In the genomic region with DNA sequence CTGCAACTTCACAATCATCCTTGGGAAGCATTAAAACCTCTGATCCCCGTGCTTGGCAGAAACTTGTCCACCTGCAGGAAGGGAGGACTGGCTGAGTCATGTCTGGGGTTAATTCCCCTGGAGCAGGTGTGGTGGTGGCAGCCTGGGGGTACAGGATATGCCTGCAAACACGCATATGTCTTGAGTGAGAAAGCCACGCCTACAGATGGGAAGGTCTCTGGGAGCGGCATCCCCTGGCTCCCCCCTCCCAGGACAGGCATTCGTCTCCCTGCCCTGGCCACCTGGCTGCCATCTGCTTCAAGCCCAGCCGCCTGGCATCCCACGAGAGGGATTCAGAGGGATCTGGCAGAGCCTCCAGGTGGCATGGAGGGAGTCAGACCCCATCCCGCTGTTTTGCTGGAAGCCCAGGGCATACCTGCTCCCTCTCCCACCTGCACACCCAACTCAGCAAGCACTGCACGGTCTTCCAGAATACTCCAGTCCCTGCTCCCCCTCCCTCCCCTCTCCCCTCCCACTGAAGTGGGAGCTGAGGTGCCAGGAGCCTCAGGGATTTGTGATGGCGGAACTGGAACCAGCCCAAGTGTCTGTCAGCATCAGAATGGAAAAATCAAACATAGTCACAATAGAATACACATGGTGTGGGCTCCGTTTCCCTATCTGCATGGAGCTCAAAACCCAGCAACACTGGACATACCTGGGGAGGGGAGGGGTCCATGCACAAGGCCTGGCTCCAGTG, we compare ENCODE assay signal across 11 cellular contexts.
DNase-seq lines count a peak whose midpoint lies in the region; ATAC-seq and TF ChIP-seq lines count a peak whose summit lies in the region.
"Had no signal": no experiment of that assay in that cellular context is flagged by ENCODE, and none has a peak within 500 bp of the region (broad histone marks: within the 10 kb centered on the region; RNA-seq: fewer than 3 reads in every experiment).

No MANE protein-coding gene starts in this region.

- no peak overlapping the region for H3K4me3 Mint-ChIP-seq in natural killer cell
- H3K4me3 Mint-ChIP-seq: activated CD8-positive, alpha-beta memory T cell treated with anti-CD3 and anti-CD28 coated beads, Interleukin-2, amount 10 ng/mL, durations not matched to agents 7 days and 5 days; T-cell had no signal

- no peak for TF ChIP-seq CTCF in natural killer cell (IDR thresholded peaks at IDR 0.05)

- H3K9me3 Mint-ChIP-seq in natural killer cell = no peaks in the 10 kb centered on the region
- H3K9me3 Mint-ChIP-seq: T-cell had no signal

- intact Hi-C loops in natural killer cell (cut with micrococcal nuclease) = no loop called here

- no peaks in the 10 kb centered on the region for H3K36me3 Mint-ChIP-seq in natural killer cell
- H3K36me3 Mint-ChIP-seq: activated CD8-positive, alpha-beta memory T cell treated with anti-CD3 and anti-CD28 coated beads, Interleukin-2, amount 10 ng/mL, durations not matched to agents 7 days and 5 days; T-cell had no signal

- no peaks in the 10 kb centered on the region for H3K27me3 Mint-ChIP-seq in natural killer cell (ENCODE audit: low read depth in 2 of 2)

- DNase-seq in DMS 273 (lab: John Stamatoyannopoulos, UW; ENCODE audit: unreplicated experiment) (peak; percentile 98), NCI-H1092 (lab: John Stamatoyannopoulos, UW) (peak; percentile 81), NCI-H774 (lab: John Stamatoyannopoulos, UW) (peak; percentile 66), globus pallidus (ENCODE audit: low spot score) (no peak), natural killer cell (no peak)
- DNase-seq: activated CD8-positive, alpha-beta memory T cell treated with anti-CD3 and anti-CD28 coated beads, Interleukin-2, amount 10 ng/mL, durations not matched to agents 7 days and 5 days; left lung; T-cell had no signal

- peak; percentile 81 for ATAC-seq in esophagus mucosa
- no peak for ATAC-seq in HG03460 (IDR thresholded peaks at IDR 0.05; ENCODE audit: unreplicated experiment)
- ATAC-seq in natural killer cell = no peak
- ATAC-seq in GM21423 (IDR thresholded peaks at IDR 0.05; ENCODE audit: unreplicated experiment) = no peak
- ATAC-seq: activated CD8-positive, alpha-beta memory T cell treated with anti-CD3 and anti-CD28 coated beads, Interleukin-2, amount 10 ng/mL, durations not matched to agents 7 days and 5 days; left lung; T-cell had no signal

- H3K27ac Mint-ChIP-seq in natural killer cell = no peak overlapping the region
- H3K27ac Mint-ChIP-seq: activated CD8-positive, alpha-beta memory T cell treated with anti-CD3 and anti-CD28 coated beads, Interleukin-2, amount 10 ng/mL, durations not matched to agents 7 days and 5 days; T-cell had no signal

- peaks cover 0 to 14% of the 10 kb centered on the region in 2 donors for H3K4me1 Mint-ChIP-seq in natural killer cell

Comparison
In these comparisons a context has a peak if more than half of its experiments do, and no peak if none do; other contexts are left out.
1. DNase-seq: peak in DMS 273 (single experiment), NCI-H1092 (single experiment) and NCI-H774 (single experiment); none in globus pallidus (single experiment) and natural killer cell (single experiment).